ENCODE assay signal across 11 cellular contexts in genomic region chr11:70158201-70158600, GRCh38. TPM values are rescaled to one million over a fixed set of nuclear protein-coding genes. Genes with fewer than 3 reads are reported as not detected.
DNase-seq lines count a peak whose midpoint lies in the region; ATAC-seq, FAIRE-seq and TF ChIP-seq lines count a peak whose summit lies in the region.
"Had no signal": no experiment of that assay in that cellular context is flagged by ENCODE, and none has a peak within 500 bp of the region (broad histone marks: within the 10 kb centered on the region; RNA-seq: fewer than 3 reads in every experiment).

No MANE protein-coding gene starts in this region.

- H3K9me3 Mint-ChIP-seq in Caco-2 (ENCODE audit: unreplicated experiment) = no peaks in the 10 kb centered on the region
- H3K9me3 Mint-ChIP-seq: memory B cell had no signal

- H4K20me1 ChIP-seq in HepG2 (ENCODE audit: insufficient read depth, low read length) = peaks cover 3% of the 10 kb centered on the region; the same call in 1 of the 2 replicates

- intact Hi-C loops in Caco-2 (cut with micrococcal nuclease; ENCODE audit: unreplicated experiment) (no loop called here), HepG2 (cut with micrococcal nuclease; ENCODE audit: unreplicated experiment) (no loop called here)

- in situ Hi-C loops in astrocyte of the cerebellum (cut with HindIII; ENCODE audit: low sequenced_read_pairs) = no loop called here
- in situ Hi-C loops in HepG2 (cut with HindIII; ENCODE audit: extremely low pct_ligation_motif_present, low pct_unique_long_range_greater_than_20kb) = no loop called here

- no peak for TF ChIP-seq POLR2A in HepG2 (IDR thresholded peaks at IDR 0.05; ENCODE audit: insufficient read depth in 1 of 2, low read depth in 2 of 2, low read length in 2 of 2)

- peak; percentile 46 to 62 for TF ChIP-seq CTCF in Caco-2 (IDR thresholded peaks at IDR 0.05; ENCODE audit: insufficient read depth in 1 of 2, low read depth in 1 of 2, low read length in 1 of 2, severe bottlenecking in 1 of 2, unreplicated experiment in 1 of 2)
- peak; percentile 52 for TF ChIP-seq CTCF in astrocyte of the cerebellum (IDR thresholded peaks at IDR 0.05; ENCODE audit: low read depth, low read length, missing control alignments)
- TF ChIP-seq CTCF in HepG2 (CRISPR knock-in tag; IDR thresholded peaks at IDR 0.05) = peak; percentile 73

- H2AFZ ChIP-seq in HepG2 (ENCODE audit: low read length) = no peak overlapping the region

- H3K27ac ChIP-seq in HepG2 (ENCODE audit: extremely low read length, insufficient read depth, low read length) = no peak overlapping the region

- no peak overlapping the region for H3K4me3 Mint-ChIP-seq in Caco-2 (ENCODE audit: unreplicated experiment)
- H3K4me3 Mint-ChIP-seq: activated B cell treated with CpG ODN at 0.5 μM for 24 hours, memory B cell had no signal

- H3K9me3 ChIP-seq in Caco-2 (no peaks in the 10 kb centered on the region), HepG2 (ENCODE audit: low read length) (no peaks in the 10 kb centered on the region)

- CTCF ChIA-PET in Caco-2 (lab: Charles Lee) = no interaction called here
- CTCF ChIA-PET in HepG2 (lab: Yijun Ruan, JAX; ENCODE audit: low intra/inter-chr PET ratio, low total read pairs) = interaction anchor here (1.4 to 1.6 kb wide), 2 partner anchors 240 to 243 kb away, joined by 4 to 9 read pairs; no protein-coding TSS in a partner anchor

- H3K27me3 ChIP-seq in Caco-2 (replicated peaks; ENCODE audit: control insufficient read depth, insufficient read depth, low read length) (no peaks in the 10 kb centered on the region; the same call in 1 of the 2 replicates), HepG2 (ENCODE audit: control insufficient read depth in 1 of 2, insufficient read depth in 2 of 2, low read length in 2 of 2) (peaks cover 8 to 44% of the 10 kb centered on the region in 2 experiments; a peak in 3 of 5 replicates)

- DNase-seq in Caco-2 (peak in 1 of 2 experiments; percentile 53), HT-29 (ENCODE audit: low spot score) (peak; percentile 52), astrocyte of the cerebellum (ENCODE audit: low read depth) (no peak), HepG2 (ENCODE audit: low spot score) (peak; percentile 42), pons (ENCODE audit: low spot score) (no peak), GDM1 (lab: John Stamatoyannopoulos, UW) (no peak)
- DNase-seq in stimulated activated naive CD4-positive, alpha-beta T cell (lab: John Stamatoyannopoulos, UW) = no peak
- DNase-seq: activated B cell treated with CpG ODN at 0.5 μM for 24 hours, caudate nucleus had no signal

- peak; percentile 91 for ATAC-seq in HepG2
- no peak for ATAC-seq in activated CD4-positive, CD25-positive, alpha-beta regulatory T cell treated with anti-CD3 and anti-CD28 coated beads, Interleukin-2, amount 50 U/mL, for 24 hours

- H3K79me2 ChIP-seq in HepG2 (ENCODE audit: insufficient read depth, low read length) = no peaks in the 10 kb centered on the region

- H3K4me1 Mint-ChIP-seq in Caco-2 (ENCODE audit: low read depth, unreplicated experiment) = no peaks in the 10 kb centered on the region
- H3K4me1 Mint-ChIP-seq: activated B cell treated with CpG ODN at 0.5 μM for 24 hours, memory B cell had no signal

- WGBS in HepG2 (ENCODE audit: low lambda C conversion rate) = 0% methylated on average over 2 of the region's 8 CpGs

- H3K4me2 ChIP-seq in HepG2 (ENCODE audit: low read depth, low read length) = no peak overlapping the region

- TF ChIP-seq EP300 in HepG2 (IDR thresholded peaks at IDR 0.05; ENCODE audit: low read depth in 2 of 2, low read length in 2 of 2) = no peak
- no peak for TF ChIP-seq EP300 in HepG2 (CRISPR knock-in tag; IDR thresholded peaks at IDR 0.05; ENCODE audit: borderline replicate concordance)

- no peaks in the 10 kb centered on the region for H3K36me3 Mint-ChIP-seq in Caco-2 (ENCODE audit: insufficient read depth, unreplicated experiment)
- H3K36me3 Mint-ChIP-seq: memory B cell had no signal

- no peak for FAIRE-seq in HepG2 (lab: Jason Lieb, UNC)

- peak; percentile 69 for TF ChIP-seq RAD21 in HepG2 (CRISPR knock-in tag; IDR thresholded peaks at IDR 0.05)

- POLR2A ChIA-PET in Caco-2 (lab: Charles Lee) (no interaction called here), HepG2 (lab: Yijun Ruan, JAX) (no interaction called here)

- no TSS peak for BruUV-seq in Caco-2 (replicated peaks; lab: Mats Ljungman, UMichigan)
- BruUV-seq in HepG2 (replicated peaks; lab: Mats Ljungman, UMichigan) = no TSS peak

- H3K36me3 ChIP-seq in Caco-2 (ENCODE audit: control insufficient read depth, insufficient read depth, low read length) (no peaks in the 10 kb centered on the region), HepG2 (replicated peaks in 1 of 2; ENCODE audit: control insufficient read depth in 1 of 2, insufficient read depth in 2 of 2, low read length in 2 of 2) (no peaks in the 10 kb centered on the region)

- H3K4me3 ChIP-seq in Caco-2 (ENCODE audit: low read depth, low read length) (no peak overlapping the region), astrocyte of the cerebellum (ENCODE audit: low read depth, low read length) (no peak overlapping the region), HepG2 (replicated peaks in 1 of 3; ENCODE audit: insufficient read depth in 1 of 3, low read depth in 2 of 3, low read length in 3 of 3) (no peak overlapping the region)

- no peak overlapping the region for H3K9ac ChIP-seq in HepG2 (ENCODE audit: insufficient read depth, low read depth, low read length)

- H3K27me3 Mint-ChIP-seq in Caco-2 (ENCODE audit: insufficient read depth, unreplicated experiment) = no peaks in the 10 kb centered on the region
- H3K27me3 Mint-ChIP-seq: memory B cell had no signal

- no peaks in the 10 kb centered on the region for H3K4me1 ChIP-seq in Caco-2
- H3K4me1 ChIP-seq in HepG2 (ENCODE audit: insufficient read depth, low read length) = no peaks in the 10 kb centered on the region

- no peak overlapping the region for H3K27ac Mint-ChIP-seq in Caco-2 (ENCODE audit: unreplicated experiment)
- H3K27ac Mint-ChIP-seq: activated B cell treated with CpG ODN at 0.5 μM for 24 hours, memory B cell had no signal

TF ChIP-seq in HepG2, 621 proteins besides CTCF, POLR2A, EP300 and RAD21:
- TF ChIP-seq SATB2 (CRISPR knock-in tag; IDR thresholded peaks at IDR 0.05) = no peak
- TF ChIP-seq, protein P1, sequence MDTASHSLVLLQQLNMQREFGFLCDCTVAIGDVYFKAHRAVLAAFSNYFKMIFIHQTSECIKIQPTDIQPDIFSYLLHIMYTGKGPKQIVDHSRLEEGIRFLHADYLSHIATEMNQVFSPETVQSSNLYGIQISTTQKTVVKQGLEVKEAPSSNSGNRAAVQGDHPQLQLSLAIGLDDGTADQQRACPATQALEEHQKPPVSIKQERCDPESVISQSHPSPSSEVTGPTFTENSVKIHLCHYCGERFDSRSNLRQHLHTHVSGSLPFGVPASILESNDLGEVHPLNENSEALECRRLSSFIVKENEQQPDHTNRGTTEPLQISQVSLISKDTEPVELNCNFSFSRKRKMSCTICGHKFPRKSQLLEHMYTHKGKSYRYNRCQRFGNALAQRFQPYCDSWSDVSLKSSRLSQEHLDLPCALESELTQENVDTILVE (CRISPR knock-in tag; IDR thresholded peaks at IDR 0.05) = no peak
- TF ChIP-seq FOXA1 (IDR thresholded peaks at IDR 0.05) = no peak
- 0 out of 2 replicates have a peak, but pooled peaks have one; percentile 33 for TF ChIP-seq FOXA1 (CRISPR knock-in tag; IDR thresholded peaks at IDR 0.05)
- TF ChIP-seq SIX4 (CRISPR knock-in tag; IDR thresholded peaks at IDR 0.05) = peak; percentile 42; the same call in 1 of the 2 replicates
- peak; percentile 86 for TF ChIP-seq STAG1 (CRISPR knock-in tag; IDR thresholded peaks at IDR 0.05)
- peak; percentile 65 for TF ChIP-seq XRCC5 (optimal IDR thresholded peaks at IDR 0.05; ENCODE audit: low read length)
- TF ChIP-seq NR2F6 (IDR thresholded peaks at IDR 0.05) = no peak
- TF ChIP-seq NR2F6 (CRISPR knock-in tag; IDR thresholded peaks at IDR 0.05) = peak; percentile 33; the same call in 1 of the 2 replicates

RNA-seq across cellular contexts. Expression of gene FADD, which starts 44.9 kb away (rescaled TPM):
- total RNA-seq in Caco-2 (2022) = 45.8 and 51.3 TPM in 2 replicates
- 105 and 106 TPM in 2 replicates for total RNA-seq in HT-29 (2014; rRNA removed; shearing (Covaris generic))
- total RNA-seq in HepG2 (2016; rRNA removed; fragmentation: Illumina TruSeq; extraction: Trizol) = 21.4 and 22.2 TPM in 2 replicates
- total RNA-seq in HepG2 (2016; cell fraction: cytosol; rRNA removed; fragmentation: Illumina TruSeq; extraction: Trizol; ENCODE audit: low read depth) = 5.0 and 5.9 TPM in 2 replicates
- 20.6 and 22.3 TPM in 2 replicates for total RNA-seq in HepG2 (2016; cell fraction: insoluble cytoplasmic fraction; rRNA removed; fragmentation: Illumina TruSeq; extraction: Trizol)
- 13.7 and 13.9 TPM in 2 replicates for total RNA-seq in HepG2 (2016; cell fraction: membrane; rRNA removed; fragmentation: Illumina TruSeq; extraction: Trizol)
- total RNA-seq in HepG2 (2016; cell fraction: nucleus; rRNA removed; fragmentation: Illumina TruSeq; extraction: Trizol) = 9.1 and 12.1 TPM in 2 replicates
- 14.2 and 14.9 TPM in 2 replicates for polyA plus RNA-seq in HepG2 (2011; rRNA removed)
- polyA plus RNA-seq in HepG2 (2011; cell fraction: cytosol; rRNA removed) = 16.0 and 16.7 TPM in 2 replicates
- 7.8 and 9.6 TPM in 2 replicates for polyA plus RNA-seq in HepG2 (2011; cell fraction: nucleus; rRNA removed)
- polyA plus RNA-seq in HepG2 (2012) = 10.4 and 12.8 TPM in 2 replicates
- 3.2 TPM in 2 replicates for polyA plus RNA-seq in HepG2 (2016; cell fraction: cytosol; fragmentation: Illumina TruSeq; extraction: Trizol; ENCODE audit: low read depth)
- polyA plus RNA-seq in HepG2 (2016; cell fraction: insoluble cytoplasmic fraction; fragmentation: Illumina TruSeq; extraction: Trizol; ENCODE audit: low read depth) = 20.0 and 20.2 TPM in 2 replicates
- polyA plus RNA-seq in HepG2 (2016; cell fraction: membrane; fragmentation: Illumina TruSeq; extraction: Trizol; ENCODE audit: low read depth) = 7.0 and 7.9 TPM in 2 replicates
- polyA plus RNA-seq in HepG2 (2016; cell fraction: nucleus; fragmentation: Illumina TruSeq; extraction: Trizol; ENCODE audit: insufficient read depth, low read depth) = 15.0 and 15.1 TPM in 2 replicates
- 21.5 and 78.8 TPM in 2 replicates for polyA minus RNA-seq in HepG2 (2011; rRNA and poly(A)+ RNA removed; ENCODE audit: low replicate concordance)
- 8.5 and 9.1 TPM in 2 replicates for polyA minus RNA-seq in HepG2 (2011; cell fraction: cytosol; rRNA and poly(A)+ RNA removed)
- polyA minus RNA-seq in HepG2 (2011; cell fraction: nucleus; rRNA and poly(A)+ RNA removed) = 8.6 and 9.7 TPM in 2 replicates

Comparison
In these comparisons a context has a peak if more than half of its experiments do, and no peak if none do; other contexts are left out.
1. DNase-seq: peak in HT-29 (single experiment) and HepG2 (single experiment); none in astrocyte of the cerebellum (single experiment), pons (single experiment), GDM1 (single experiment) and stimulated activated naive CD4-positive, alpha-beta T cell (0 of 6).
2. Peak in every context shown above with its lines, with median percentiles within 50 percentile points of each other: CTCF ChIP-seq.